In genomic region chr9:127962278-127962677, GRCh38 we compare ENCODE assay signal across 16 cellular contexts. TPM values are rescaled to one million over a fixed set of nuclear protein-coding genes. Genes with fewer than 3 reads are reported as not detected.
DNase-seq lines count a peak whose midpoint lies in the region; TF ChIP-seq lines count a peak whose summit lies in the region.
"Had no signal": no experiment of that assay in that cellular context is flagged by ENCODE, and none has a peak within 500 bp of the region (broad histone marks: within the 10 kb centered on the region; RNA-seq: fewer than 3 reads in every experiment).

No MANE protein-coding gene starts in this region.

- H3K23ac ChIP-seq in mesenchymal stem cell (ENCODE audit: low read length in 2 of 2), result no peak overlapping the region

- intact Hi-C loops in MCF 10A (cut with micrococcal nuclease) (no loop called here), mammary epithelial cell (cut with micrococcal nuclease) (no loop called here), tibial artery (cut with DNase I; ENCODE audit: low total_unique reads) (no loop called here)

- H2AFZ ChIP-seq in mammary epithelial cell (ENCODE audit: low read depth, low read length), result no peak overlapping the region
- H2AFZ ChIP-seq in mesenchymal stem cell (ENCODE audit: low read depth, low read length), result no peak overlapping the region
- H2AFZ ChIP-seq: PC-9 had no signal

- H3K27me3 ChIP-seq in mammary epithelial cell (ENCODE audit: insufficient read depth, low read length), result no peaks in the 10 kb centered on the region
- no peaks in the 10 kb centered on the region for H3K27me3 ChIP-seq in mesenchymal stem cell (ENCODE audit: control insufficient read depth in 1 of 2, insufficient read depth in 1 of 2, low read length in 2 of 2)
- no peaks in the 10 kb centered on the region for H3K27me3 ChIP-seq in tibial artery
- H3K27me3 ChIP-seq in endodermal cell (ENCODE audit: control insufficient read depth, insufficient read depth, low read length, poor library complexity, severe bottlenecking), result no peaks in the 10 kb centered on the region
- no peaks in the 10 kb centered on the region for H3K27me3 ChIP-seq in BE2C

- H3K4me3 ChIP-seq in mammary epithelial cell (replicated peaks in 1 of 3; ENCODE audit: insufficient read depth in 1 of 3, low read depth in 2 of 3, low read length in 3 of 3) (no peak overlapping the region), mesenchymal stem cell (ENCODE audit: insufficient read depth in 1 of 2, low read depth in 1 of 2, low read length in 2 of 2) (no peak overlapping the region), tibial artery (no peak overlapping the region), endodermal cell (ENCODE audit: low read length) (no peak overlapping the region), BE2C (ENCODE audit: low read depth, low read length) (no peak overlapping the region)
- H3K4me3 ChIP-seq: PC-9 had no signal

- peak overlapping the region; percentile 46 for H3K27ac Mint-ChIP-seq in MCF 10A (ENCODE audit: low read depth, unreplicated experiment)
- H3K27ac Mint-ChIP-seq in activated naive CD8-positive, alpha-beta T cell, result peak overlapping the region; percentile 98
- H3K27ac Mint-ChIP-seq in endodermal cell, result no peak overlapping the region
- H3K27ac Mint-ChIP-seq: T-helper 1 cell treated with Interleukin-12 subunit alpha and Interleukin-12 subunit beta and Interleukin-4 antibody, amounts not matched to agents 30 μg/mL and 1 μg/mL, for 36 hours had no signal

- dilution Hi-C loops in mammary epithelial cell (cut with HindIII; ENCODE audit: low sequenced_read_pairs), result loop anchor here (5.0 kb wide), 1 partner anchor 90 kb away; no protein-coding TSS in a partner anchor

- H4K91ac ChIP-seq in mesenchymal stem cell (ENCODE audit: low read length), result no peak overlapping the region

- peaks cover 53% of the 10 kb centered on the region for H3K79me1 ChIP-seq in mesenchymal stem cell (replicated peaks; ENCODE audit: low read length, poor library complexity, severe bottlenecking)

- H2BK15ac ChIP-seq in mesenchymal stem cell (ENCODE audit: low read depth, poor library complexity, severe bottlenecking), result no peak overlapping the region

- H2BK12ac ChIP-seq in mesenchymal stem cell (ENCODE audit: low read length in 2 of 2), result no peak overlapping the region

- no peaks in the 10 kb centered on the region for H3K9me3 Mint-ChIP-seq in MCF 10A (ENCODE audit: unreplicated experiment)
- no peaks in the 10 kb centered on the region for H3K9me3 Mint-ChIP-seq in activated naive CD8-positive, alpha-beta T cell (ENCODE audit: low read depth)
- no peaks in the 10 kb centered on the region for H3K9me3 Mint-ChIP-seq in endodermal cell
- H3K9me3 Mint-ChIP-seq: naive B cell; T-helper 1 cell treated with Interleukin-12 subunit alpha and Interleukin-12 subunit beta and Interleukin-4 antibody, amounts not matched to agents 30 μg/mL and 1 μg/mL, for 36 hours had no signal

- BruUV-seq in MCF 10A (replicated peaks; lab: Mats Ljungman, UMichigan) (no TSS peak), mammary epithelial cell (replicated peaks; lab: Mats Ljungman, UMichigan) (no TSS peak)

- no peaks in the 10 kb centered on the region for H3K36me3 ChIP-seq in mammary epithelial cell (ENCODE audit: insufficient read depth, low read length)
- H3K36me3 ChIP-seq in mesenchymal stem cell (ENCODE audit: control insufficient read depth in 1 of 2, insufficient read depth in 2 of 2, low read depth in 1 of 2, low read length in 2 of 2), result peaks cover 0 to 17% of the 10 kb centered on the region in 2 experiments
- H3K36me3 ChIP-seq in tibial artery, result no peaks in the 10 kb centered on the region
- H3K36me3 ChIP-seq in endodermal cell (ENCODE audit: control insufficient read depth, insufficient read depth, low read length), result no peaks in the 10 kb centered on the region
- no peaks in the 10 kb centered on the region for H3K36me3 ChIP-seq in BE2C

- H3K9ac ChIP-seq in mammary epithelial cell (ENCODE audit: insufficient read depth, low read length) (no peak overlapping the region), mesenchymal stem cell (ENCODE audit: low read length) (peak overlapping the region; percentile 35), endodermal cell (ENCODE audit: extremely low read depth, low read length, poor library complexity, severe bottlenecking) (no peak overlapping the region)

- H3K4me2 ChIP-seq in mammary epithelial cell (ENCODE audit: insufficient read depth, low read depth, low read length) (no peak overlapping the region), mesenchymal stem cell (ENCODE audit: low read length, poor library complexity, severe bottlenecking) (no peak overlapping the region)
- H3K4me2 ChIP-seq: PC-9 had no signal

- TF ChIP-seq CTCF in MCF 10A (IDR thresholded peaks at IDR 0.05; ENCODE audit: unreplicated experiment), result no peak
- TF ChIP-seq CTCF in mammary epithelial cell (conservative IDR thresholded peaks at IDR 0.05 in 1 of 2, IDR thresholded peaks at IDR 0.05 in 1 of 2; ENCODE audit: extremely low read depth in 1 of 2, insufficient read depth in 1 of 2, low read depth in 1 of 2, low read length in 2 of 2), result no peak
- TF ChIP-seq CTCF in tibial artery (IDR thresholded peaks at IDR 0.05), result no peak
- TF ChIP-seq CTCF in endodermal cell (conservative IDR thresholded peaks at IDR 0.05), result no peak
- TF ChIP-seq CTCF in BE2C (IDR thresholded peaks at IDR 0.05; ENCODE audit: low read depth, low read length), result no peak

- H3K79me2 ChIP-seq in mammary epithelial cell (ENCODE audit: insufficient read depth, low read length), result peaks cover 43% of the 10 kb centered on the region

- WGBS in mammary epithelial cell (ENCODE audit: low coverage, missing lambda C conversion rate), result 30% methylated on average over 3 of the region's 3 CpGs
- WGBS in mesenchymal stem cell, result 61% methylated on average over 3 of the region's 3 CpGs
- WGBS in endodermal cell (ENCODE audit: insufficient coverage in 1 of 2, insufficient read length in 1 of 2), 2 experiments, result 50 to 60% methylated on average over 2 to 3 of the region's 3 CpGs

- H3K27ac ChIP-seq in mammary epithelial cell (ENCODE audit: insufficient read depth, low read depth, low read length) (no peak overlapping the region), mesenchymal stem cell (ENCODE audit: low read length, poor library complexity, severe bottlenecking) (no peak overlapping the region), tibial artery (peak overlapping the region; percentile 94), endodermal cell (ENCODE audit: low read depth, low read length) (no peak overlapping the region)

- in situ Hi-C loops in mammary epithelial cell (cut with MboI; ENCODE audit: low sequenced_read_pairs in 2 of 2), result no loop called here

- H3K9me3 ChIP-seq in mammary epithelial cell (replicated peaks; ENCODE audit: insufficient read depth, low read length) (no peaks in the 10 kb centered on the region), mesenchymal stem cell (ENCODE audit: control insufficient read depth, low read length) (no peaks in the 10 kb centered on the region), tibial artery (no peaks in the 10 kb centered on the region), endodermal cell (ENCODE audit: control insufficient read depth, low read length) (no peaks in the 10 kb centered on the region), BE2C (no peaks in the 10 kb centered on the region)

- H3K18ac ChIP-seq in mesenchymal stem cell (ENCODE audit: low read depth in 1 of 2, low read length in 2 of 2), result peak overlapping the region in 1 of 2 experiments; percentile 49

- H4K20me1 ChIP-seq in mammary epithelial cell (ENCODE audit: insufficient read depth, low read length), result no peaks in the 10 kb centered on the region

- H3K4ac ChIP-seq in mesenchymal stem cell (ENCODE audit: low read depth in 1 of 2, low read length in 2 of 2), result no peak overlapping the region

- no peak overlapping the region for H2BK5ac ChIP-seq in mesenchymal stem cell (ENCODE audit: low read depth, low read length, poor library complexity, severe bottlenecking)

- H3K4me3 Mint-ChIP-seq in MCF 10A (ENCODE audit: unreplicated experiment) (no peak overlapping the region), endodermal cell (no peak overlapping the region)
- peak overlapping the region; percentile 65 for H3K4me3 Mint-ChIP-seq in activated naive CD8-positive, alpha-beta T cell

- peak overlapping the region; percentile 41 for H4K8ac ChIP-seq in mesenchymal stem cell (ENCODE audit: low read length)

- H3K14ac ChIP-seq in mesenchymal stem cell (ENCODE audit: low read length in 2 of 2), result no peak overlapping the region

- POLR2A ChIA-PET in MCF 10A (lab: Yijun Ruan, JAX), result interaction anchor here (0.7 to 11.1 kb wide), 3 partner anchors 16 to 136 kb away, joined by 3 to 86 read pairs (median 3); partner anchors contain the start of gene EEIG1

- H2BK120ac ChIP-seq in mesenchymal stem cell (ENCODE audit: low read depth, low read length), result peak overlapping the region; percentile 3

- DNase-seq in MCF 10A (ENCODE audit: unreplicated experiment), result no peak
- DNase-seq in mammary epithelial cell, result no peak
- no peak for DNase-seq in mesenchymal stem cell
- no peak for DNase-seq in tibial artery
- DNase-seq in endodermal cell, result no peak
- no peak for DNase-seq in BE2C
- no peak for DNase-seq in effector CD4-positive, alpha-beta T cell
- DNase-seq: activated CD4-positive, alpha-beta T cell treated with anti-CD3 and anti-CD28 coated beads, Interleukin-2, amount 50 U/mL, for 1 hour; DMS79 treated with DMSO at 0.1 percent for 48 hours; foreskin melanocyte; naive B cell; NCI-H1105; PC-9 had no signal

- CTCF ChIA-PET in MCF 10A (lab: Yijun Ruan, JAX) (interaction anchor here (0.6 to 2.4 kb wide), 3 partner anchors 13 to 76 kb away, joined by 3 to 7 read pairs (median 4); no protein-coding TSS in a partner anchor), mammary epithelial cell (lab: Charles Lee; ENCODE audit: low non-redundant PET) (no interaction called here)

- no peak overlapping the region for H2AK5ac ChIP-seq in mesenchymal stem cell (ENCODE audit: low read length, severe bottlenecking)

- H3K4me1 Mint-ChIP-seq in MCF 10A (ENCODE audit: insufficient read depth, unreplicated experiment), result peaks cover 36% of the 10 kb centered on the region
- H3K4me1 Mint-ChIP-seq in activated naive CD8-positive, alpha-beta T cell (ENCODE audit: low read depth), result peaks cover 99% of the 10 kb centered on the region
- peaks cover 17% of the 10 kb centered on the region for H3K4me1 Mint-ChIP-seq in endodermal cell

- H3K36me3 Mint-ChIP-seq in MCF 10A (ENCODE audit: insufficient read depth, unreplicated experiment), result peaks cover 12% of the 10 kb centered on the region
- peaks cover 10% of the 10 kb centered on the region for H3K36me3 Mint-ChIP-seq in activated naive CD8-positive, alpha-beta T cell
- H3K36me3 Mint-ChIP-seq in endodermal cell (ENCODE audit: low read depth), result peaks cover 15% of the 10 kb centered on the region

- H3K27me3 Mint-ChIP-seq in MCF 10A (ENCODE audit: insufficient read depth, unreplicated experiment) (no peaks in the 10 kb centered on the region), endodermal cell (ENCODE audit: insufficient read depth) (no peaks in the 10 kb centered on the region)
- H3K27me3 Mint-ChIP-seq in activated naive CD8-positive, alpha-beta T cell, result no peaks in the 10 kb centered on the region
- H3K27me3 Mint-ChIP-seq: naive B cell had no signal

- H3K4me1 ChIP-seq in mammary epithelial cell (ENCODE audit: insufficient read depth, low read length) (peaks cover 38% of the 10 kb centered on the region), mesenchymal stem cell (ENCODE audit: control insufficient read depth, insufficient read depth, low read depth, low read length) (peaks cover 42% of the 10 kb centered on the region), tibial artery (peaks cover 16 to 80% (median 63%) of the 10 kb centered on the region in 4 donors), endodermal cell (ENCODE audit: control insufficient read depth, insufficient read depth, low read length) (no peaks in the 10 kb centered on the region), BE2C (peaks cover 42% of the 10 kb centered on the region)

RNA-seq across cellular contexts. Expression of gene EEIG1, which starts 18.5 kb away (rescaled TPM):
- total RNA-seq in MCF 10A (2022) (17.5 and 23.9 TPM in 2 replicates), mammary epithelial cell (10 to 100 TPM; 23.0 to 29.3 TPM), endodermal cell (10 to 100 TPM; 56.7 to 60.8 TPM)
- polyA plus RNA-seq in mammary epithelial cell, result 17.1 TPM
- polyA minus RNA-seq in mammary epithelial cell, result 11.3 TPM
- 44.3 TPM for polyA plus RNA-seq in mesenchymal stem cell (2013, experiment 1 of 2)
- polyA plus RNA-seq in mesenchymal stem cell (2013, experiment 2 of 2), result 42.9 TPM
- polyA plus RNA-seq in endodermal cell (2013, experiment 1 of 2), result 21.5 TPM
- polyA plus RNA-seq in endodermal cell (2013, experiment 2 of 2), result 20.4 TPM
- polyA plus RNA-seq in BE2C (2012; ENCODE audit: insufficient read depth, insufficient read length, low read depth), result 30.7 TPM

RNA-seq across cellular contexts. Expression of gene DPM2, which starts 24.6 kb away (rescaled TPM):
- total RNA-seq in MCF 10A (2022), result 41.5 and 41.8 TPM in 2 replicates
- total RNA-seq in mammary epithelial cell, result 10 to 100 TPM; 10.0 to 48.7 TPM
- 45.2 TPM for polyA plus RNA-seq in mammary epithelial cell
- polyA minus RNA-seq in mammary epithelial cell, result 74.8 TPM
- 29.7 TPM for polyA plus RNA-seq in mesenchymal stem cell (2013, experiment 1 of 2)
- polyA plus RNA-seq in mesenchymal stem cell (2013, experiment 2 of 2), result 30.1 TPM
- 10 to 100 TPM; 45.7 TPM for total RNA-seq in endodermal cell
- polyA plus RNA-seq in endodermal cell (2013, experiment 1 of 2), result 39.5 TPM
- 35.1 TPM for polyA plus RNA-seq in endodermal cell (2013, experiment 2 of 2)
- 137 TPM for polyA plus RNA-seq in BE2C (2012; ENCODE audit: insufficient read depth, insufficient read length, low read depth)

RNA-seq across cellular contexts. Expression of gene PIP5KL1, which starts 31.7 kb away (rescaled TPM):
- total RNA-seq in MCF 10A (2022) (4.0 and 5.7 TPM in 2 replicates), mammary epithelial cell (10 to 100 TPM in 1 of 2 donors, 1 to 10 TPM in 1; 6.7 to 11.8 TPM), endodermal cell (1 to 10 TPM; 6.6 to 9.3 TPM)
- polyA plus RNA-seq in mammary epithelial cell, result 4.4 TPM
- polyA minus RNA-seq in mammary epithelial cell, result 0.41 TPM
- 2.0 TPM for polyA plus RNA-seq in mesenchymal stem cell (2013, experiment 1 of 2)
- polyA plus RNA-seq in mesenchymal stem cell (2013, experiment 2 of 2), result 1.8 TPM
- 3.7 TPM for polyA plus RNA-seq in endodermal cell (2013, experiment 1 of 2)
- polyA plus RNA-seq in endodermal cell (2013, experiment 2 of 2), result 3.3 TPM
- polyA plus RNA-seq in BE2C (2012; ENCODE audit: insufficient read depth, insufficient read length, low read depth), result 0.74 TPM
- total RNA-seq: skeletal muscle tissue had no signal

RNA-seq across cellular contexts. Expression of gene ST6GALNAC4, which starts 45.4 kb away (rescaled TPM):
- total RNA-seq in MCF 10A (2022) (36.3 and 39.5 TPM in 2 replicates), mammary epithelial cell (10 to 100 TPM; 14.3 to 19.6 TPM), endodermal cell (10 to 100 TPM in 1 of 2 donors, 1 to 10 TPM in 1; 8.3 to 12.7 TPM)
- polyA plus RNA-seq in mammary epithelial cell, result 21.9 TPM
- 50.2 TPM for polyA minus RNA-seq in mammary epithelial cell
- 32.1 TPM for polyA plus RNA-seq in mesenchymal stem cell (2013, experiment 1 of 2)
- 29.4 TPM for polyA plus RNA-seq in mesenchymal stem cell (2013, experiment 2 of 2)
- 14.6 TPM for polyA plus RNA-seq in endodermal cell (2013, experiment 1 of 2)
- polyA plus RNA-seq in endodermal cell (2013, experiment 2 of 2), result 15.4 TPM
- polyA plus RNA-seq in BE2C (2012; ENCODE audit: insufficient read depth, insufficient read length, low read depth), result 39.4 TPM

Comparison
In these comparisons a context has a peak if more than half of its experiments do, and no peak if none do; other contexts are left out.
1. H3K27ac ChIP-seq: peak in tibial artery (2 of 2); none in mammary epithelial cell (single experiment), mesenchymal stem cell (single experiment) and endodermal cell (single experiment).